8 cellular contexts compared by ENCODE assay signal in the genomic region with DNA sequence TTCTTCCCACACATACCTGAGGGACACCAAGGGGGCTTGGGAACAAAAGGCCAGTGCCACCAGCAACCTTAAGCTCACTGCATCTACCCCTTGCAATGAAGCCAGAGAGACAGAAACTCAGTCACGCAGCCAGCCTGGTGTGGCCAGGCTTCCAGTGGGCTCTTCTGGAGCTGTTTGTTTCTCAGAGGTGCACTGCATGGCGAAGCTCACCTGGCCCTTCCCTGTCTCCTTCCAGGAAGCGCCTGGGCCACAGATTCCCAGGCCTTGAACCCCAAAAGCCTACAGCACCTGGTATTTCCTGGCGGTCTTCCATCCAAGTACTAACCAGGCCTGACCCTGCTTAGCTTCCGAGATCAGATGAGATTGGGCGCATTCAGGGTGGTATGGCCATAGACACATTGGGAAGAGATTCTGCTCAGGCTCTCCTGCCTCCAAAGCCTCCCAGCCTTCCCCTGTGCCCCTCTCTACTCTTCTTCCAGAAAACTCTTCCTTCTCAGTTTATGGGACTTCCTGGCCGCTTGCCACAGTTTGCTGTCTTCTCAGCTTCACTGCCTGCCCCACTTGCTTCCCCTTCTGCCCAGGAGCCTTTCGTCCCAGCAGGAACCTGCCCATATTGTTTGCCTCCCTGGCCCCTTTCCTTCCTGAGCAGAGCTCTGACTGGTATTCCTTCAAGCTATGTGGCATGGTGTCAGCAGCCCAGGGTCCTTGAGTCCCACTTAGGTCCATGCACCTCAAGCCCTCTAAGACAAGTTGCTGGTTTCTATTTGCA. TPM values are rescaled to one million over a fixed set of nuclear protein-coding genes. Genes with fewer than 3 reads are reported as not detected.
A peak's percentile ranks its signal among the peaks of the same experiment; 100 is the strongest.
DNase-seq lines count a peak whose midpoint lies in the region; ATAC-seq and TF ChIP-seq lines count a peak whose summit lies in the region.

No MANE protein-coding gene starts in this region.

- DNase-seq in Right ventricle myocardium superior (peak; percentile 62), left cardiac atrium (no peak), adipocyte (ENCODE audit: low read depth) (no peak), memory B cell (ENCODE audit: low spot score in 2 of 2) (no peak), uterus (no peak), NCI-H1930 (lab: John Stamatoyannopoulos, UW) (no peak)
- no peak for DNase-seq in stimulated activated CD4-positive, alpha-beta T cell treated with anti-CD3 and anti-CD28 coated beads, Interleukin-1b, Interleukin-23, amount 100 ng/mL, for 48 hours

- no peak for TF ChIP-seq CTCF in uterus (IDR thresholded peaks at IDR 0.05)

- no peaks in the 10 kb centered on the region for H3K9me3 Mint-ChIP-seq in memory B cell

- H3K27me3 Mint-ChIP-seq in memory B cell = no peaks in the 10 kb centered on the region

- H3K9ac ChIP-seq in adipocyte (ENCODE audit: low read length) = peak overlapping the region; percentile 97

- no peak for TF ChIP-seq POLR2A in uterus (IDR thresholded peaks at IDR 0.05)

- peak overlapping the region; percentile 85 to 93 for H3K27ac ChIP-seq in uterus

- no peak for ATAC-seq in Right ventricle myocardium superior (ENCODE audit: poor library complexity)
- ATAC-seq in left cardiac atrium = no peak
- ATAC-seq in memory B cell (ENCODE audit: low read depth) = no peak
- no peak for ATAC-seq in GM19395 (IDR thresholded peaks at IDR 0.05; ENCODE audit: unreplicated experiment)

- H3K27ac Mint-ChIP-seq in memory B cell = peak overlapping the region; percentile 25

- H3K36me3 ChIP-seq in adipocyte (ENCODE audit: control insufficient read depth, insufficient read depth, low read length, severe bottlenecking) = peaks cover 17% of the 10 kb centered on the region
- no peaks in the 10 kb centered on the region for H3K36me3 ChIP-seq in uterus

- H3K4me1 ChIP-seq in adipocyte (ENCODE audit: control insufficient read depth, insufficient read depth, low read length) = peaks cover 29% of the 10 kb centered on the region
- H3K4me1 ChIP-seq in uterus = no peaks in the 10 kb centered on the region

- H3K36me3 Mint-ChIP-seq in memory B cell = peaks cover 2% of the 10 kb centered on the region

- peak overlapping the region; percentile 96 for H3K4me3 Mint-ChIP-seq in memory B cell

- intact Hi-C loops in Right ventricle myocardium superior (cut with DNase I) = no loop called here
- intact Hi-C loops in left cardiac atrium (cut with DNase I) = loop anchor here (5.0 kb wide), 3 partner anchors 34 to 54 kb away; no protein-coding TSS in a partner anchor
- intact Hi-C loops in uterus (cut with DNase I; ENCODE audit: low total_unique reads) = no loop called here

- H3K9me3 ChIP-seq in adipocyte (ENCODE audit: control insufficient read depth, low read length) (no peaks in the 10 kb centered on the region), uterus (no peaks in the 10 kb centered on the region)

- H3K4me1 Mint-ChIP-seq in memory B cell = peaks cover 51% of the 10 kb centered on the region

- H3K4me3 ChIP-seq in adipocyte (ENCODE audit: low read length) (peak overlapping the region; percentile 96), uterus (no peak overlapping the region)

- H3K27me3 ChIP-seq in adipocyte (replicated peaks; ENCODE audit: control insufficient read depth, insufficient read depth, low read length) = no peaks in the 10 kb centered on the region
- H3K27me3 ChIP-seq in uterus = no peaks in the 10 kb centered on the region

RNA-seq across cellular contexts. Expression of a gene that starts 1.6 kb away (rescaled TPM):
- total RNA-seq in Right ventricle myocardium superior = 82.5 TPM
- 10 to 100 TPM; 51.1 to 66.2 TPM for total RNA-seq in left cardiac atrium
- 10 to 100 TPM in 1 of 4 donors, 1 to 10 TPM in 2, under 1 TPM in 1; 0.26 to 22.0 (median 2.9) TPM for total RNA-seq in uterus

RNA-seq across cellular contexts. Expression of a gene that starts 16.4 kb away (rescaled TPM):
- 22.2 TPM for total RNA-seq in Right ventricle myocardium superior
- 10 to 100 TPM; 28.2 to 45.2 TPM for total RNA-seq in left cardiac atrium
- total RNA-seq in uterus = 10 to 100 TPM in 2 of 4 donors, 1 to 10 TPM in 2; 5.5 to 81.8 (median 16.2) TPM

RNA-seq across cellular contexts. Expression of a gene that starts 20.8 kb away (rescaled TPM):
- total RNA-seq in Right ventricle myocardium superior (154 TPM), left cardiac atrium (100 to 1,000 TPM; 139 to 163 TPM), uterus (100 to 1,000 TPM in 2 of 4 donors, 10 to 100 TPM in 2; 91.6 to 285 (median 101) TPM)

RNA-seq across cellular contexts. Expression of a gene that starts 26.6 kb away (rescaled TPM):
- total RNA-seq in Right ventricle myocardium superior (71.9 TPM), left cardiac atrium (10 to 100 TPM; 76.1 to 88.9 TPM), uterus (100 to 1,000 TPM in 1 of 4 donors, 10 to 100 TPM in 3; 32.3 to 218 (median 60.3) TPM)

RNA-seq across cellular contexts. Expression of a gene that starts 57.0 kb away (rescaled TPM):
- total RNA-seq in Right ventricle myocardium superior (0.46 TPM), left cardiac atrium (1 to 10 TPM; 1.4 to 3.9 TPM), uterus (1 to 10 TPM in 2 of 4 donors, under 1 TPM in 1, not detected in 1; under 0.01 to 1.1 (median 1.0) TPM)

Comparison
In these comparisons a context has a peak if more than half of its experiments do, and no peak if none do; other contexts are left out.
1. intact Hi-C loops: an anchor here in left cardiac atrium (5.0 kb wide); none called in Right ventricle myocardium superior and uterus.